ENCODE assay signal across 8 cellular contexts in the genomic region with DNA sequence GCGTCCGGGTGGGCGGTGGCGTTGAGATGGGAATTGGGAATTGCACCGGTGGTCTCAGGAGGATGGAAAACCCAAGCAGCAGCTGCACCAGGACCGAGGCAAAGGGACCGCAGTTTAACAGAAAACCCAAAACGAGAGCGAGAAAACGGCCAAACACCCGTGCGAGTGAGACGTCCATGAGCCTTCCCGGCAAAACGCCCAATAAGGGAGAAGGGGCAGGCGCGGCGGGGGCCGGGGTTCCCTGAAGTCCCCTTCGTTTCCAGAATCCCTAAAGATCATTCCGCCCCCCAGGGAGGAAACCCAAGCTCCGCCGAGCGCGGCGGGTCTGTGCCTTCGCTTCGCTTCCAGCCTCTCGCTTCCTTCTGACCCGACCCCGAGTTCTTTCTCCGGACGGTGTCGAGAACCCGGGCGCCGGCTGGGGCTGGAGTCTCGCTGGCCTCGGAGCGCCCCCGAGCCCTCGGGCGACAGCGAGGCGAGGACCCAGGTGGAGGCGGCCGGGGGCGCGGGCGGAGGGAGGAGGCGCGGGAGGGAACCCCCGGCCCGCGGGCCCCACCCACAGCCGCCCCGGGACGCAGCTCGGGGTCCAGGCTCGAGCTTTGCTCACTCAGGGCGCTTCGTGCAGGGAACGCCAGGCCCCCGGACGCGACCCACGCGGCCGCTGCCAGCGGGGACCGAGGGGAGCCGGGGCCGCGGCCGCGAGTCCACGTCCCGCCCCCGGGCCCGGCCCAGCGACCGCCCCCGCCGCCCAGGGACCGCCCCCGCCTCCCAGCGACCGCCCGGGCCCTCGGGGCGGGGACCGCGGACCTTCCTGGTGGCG. TPM values are rescaled to one million over a fixed set of nuclear protein-coding genes. Genes with fewer than 3 reads are reported as not detected.
DNase-seq lines count a peak whose midpoint lies in the region; ATAC-seq, FAIRE-seq and TF ChIP-seq lines count a peak whose summit lies in the region.

A gene (plus strand): TSS at position 799 of the 817 bp plus-strand sequence. CDS start 691 bp downstream, outside the sequence.

- peaks cover 27% of the 10 kb centered on the region for H3K4me1 Mint-ChIP-seq in activated CD4-positive, alpha-beta memory T cell treated with anti-CD3 and anti-CD28 coated beads for 36 hours (ENCODE audit: low read depth)

- no peaks in the 10 kb centered on the region for H4K20me1 ChIP-seq in endothelial cell of umbilical vein (replicated peaks; ENCODE audit: control insufficient read depth, extremely low read depth, insufficient read depth, low read length)

- TF ChIP-seq POLR2A in endothelial cell of umbilical vein (IDR thresholded peaks at IDR 0.05; ENCODE audit: low read depth, low read length) (no peak), upper lobe of left lung (IDR thresholded peaks at IDR 0.05) (peak in 1 of 4 donors; percentile 62)

- no peaks in the 10 kb centered on the region for H3K9me3 Mint-ChIP-seq in activated CD4-positive, alpha-beta memory T cell treated with anti-CD3 and anti-CD28 coated beads for 36 hours

- H3K4me3 Mint-ChIP-seq in activated CD4-positive, alpha-beta memory T cell treated with anti-CD3 and anti-CD28 coated beads for 36 hours: peak within 1 kb of the TSS; percentile 96

- H3K4me1 ChIP-seq in endothelial cell of umbilical vein (ENCODE audit: control insufficient read depth, extremely low read depth, insufficient read depth, low read length) (peaks cover 3% of the 10 kb centered on the region), upper lobe of left lung (peaks cover 14 to 25% (median 21%) of the 10 kb centered on the region in 4 donors)

- no peak for TF ChIP-seq EP300 in upper lobe of left lung (IDR thresholded peaks at IDR 0.05)

- CTCF ChIA-PET in activated CD4-positive, alpha-beta memory T cell treated with anti-CD3 and anti-CD28 coated beads for 36 hours (lab: Charles Lee): interaction anchor here (0.7 to 2.3 kb wide), 7 partner anchors 20 to 108 kb away, joined by 3 to 15 read pairs (median 4); no protein-coding TSS in a partner anchor
- CTCF ChIA-PET in endothelial cell of umbilical vein (lab: Charles Lee): interaction anchor here (1.5 to 2.2 kb wide), 2 partner anchors 17 to 38 kb away, joined by 3 to 11 read pairs; no protein-coding TSS in a partner anchor

- intact Hi-C loops in activated CD4-positive, alpha-beta memory T cell treated with anti-CD3 and anti-CD28 coated beads for 36 hours (cut with micrococcal nuclease): loop anchor here (5.0 kb wide), 1 partner anchor 51 kb away; a partner anchor contains a TSS
- intact Hi-C loops in endothelial cell of umbilical vein (cut with micrococcal nuclease): no loop called here

- no peak for FAIRE-seq in endothelial cell of umbilical vein (lab: Jason Lieb, UNC)

- dilution Hi-C loops in endothelial cell of umbilical vein (cut with MboI; ENCODE audit: extremely low pct_ligation_motif_present, low sequenced_read_pairs): no loop called here

- H3K27me3 Mint-ChIP-seq in activated CD4-positive, alpha-beta memory T cell treated with anti-CD3 and anti-CD28 coated beads for 36 hours: no peaks in the 10 kb centered on the region

- peak within 1 kb of the TSS; percentile 83 for H2AFZ ChIP-seq in endothelial cell of umbilical vein (ENCODE audit: low read depth, low read length)

- H3K79me2 ChIP-seq in endothelial cell of umbilical vein (ENCODE audit: control insufficient read depth, insufficient read depth, low read length): no peaks in the 10 kb centered on the region

- peaks cover 0 to 3% of the 10 kb centered on the region in 2 experiments for H3K36me3 ChIP-seq in endothelial cell of umbilical vein (ENCODE audit: control insufficient read depth in 2 of 2, extremely low read depth in 1 of 2, insufficient read depth in 2 of 2, low read length in 2 of 2)
- peaks cover 0 to 18% (median 8%) of the 10 kb centered on the region in 4 donors for H3K36me3 ChIP-seq in upper lobe of left lung

- H3K9me1 ChIP-seq in endothelial cell of umbilical vein (replicated peaks; ENCODE audit: control insufficient read depth, extremely low read depth, insufficient read depth, low read length): no peaks in the 10 kb centered on the region

- POLR2A ChIA-PET in activated CD4-positive, alpha-beta memory T cell treated with anti-CD3 and anti-CD28 coated beads for 36 hours (lab: Charles Lee): interaction anchor here (0.6 to 2.3 kb wide), 5 partner anchors 20 to 81 kb away, joined by 3 to 9 read pairs (median 4); a partner anchor contains a TSS
- POLR2A ChIA-PET in endothelial cell of umbilical vein (lab: Charles Lee): no interaction called here

- peak within 1 kb of the TSS; percentile 4 to 58 (median 7) for H3K4me3 ChIP-seq in endothelial cell of umbilical vein (replicated peaks in 1 of 3; ENCODE audit: insufficient read depth in 1 of 3, low read depth in 1 of 3, low read length in 3 of 3)
- H3K4me3 ChIP-seq in upper lobe of left lung: peak within 1 kb of the TSS; percentile 80 to 88 (median 82)

- TF ChIP-seq CTCF in endothelial cell of umbilical vein (IDR thresholded peaks at IDR 0.05; ENCODE audit: extremely low read depth in 1 of 2, insufficient read depth in 1 of 2, low read depth in 1 of 2, low read length in 2 of 2) (no peak), upper lobe of left lung (IDR thresholded peaks at IDR 0.05) (no peak)

- peaks cover 4% of the 10 kb centered on the region for H3K36me3 Mint-ChIP-seq in activated CD4-positive, alpha-beta memory T cell treated with anti-CD3 and anti-CD28 coated beads for 36 hours

- peak; percentile 64 for ATAC-seq in GM21528 (IDR thresholded peaks at IDR 0.05; ENCODE audit: low FRiP score, unreplicated experiment)
- ATAC-seq in upper lobe of left lung (ENCODE audit: low FRiP score in 2 of 2): peak; percentile 62 to 90

- 1 to 2% methylated on average over 18 to 72 of the region's 94 CpGs for WGBS in upper lobe of left lung, 2 donors

- no peak within 1 kb of the TSS for H3K9ac ChIP-seq in endothelial cell of umbilical vein (replicated peaks; ENCODE audit: extremely low read depth, insufficient read depth, low read length)

- H3K27ac ChIP-seq in endothelial cell of umbilical vein (ENCODE audit: insufficient read depth, low read depth, low read length) (no peak within 1 kb of the TSS), upper lobe of left lung (peak within 1 kb of the TSS; percentile 81 to 91 (median 84))

- DNase-seq in COLO668 (lab: John Stamatoyannopoulos, UW; ENCODE audit: unreplicated experiment) (peak; percentile 7), MV-4-11 (lab: John Stamatoyannopoulos, UW) (peak; percentile 35), endothelial cell of umbilical vein (ENCODE audit: low read depth, low spot score) (no peak), mucosa of gallbladder (ENCODE audit: low spot score) (peak; percentile 59), upper lobe of left lung (peak; percentile 85 to 96), cerebellar nuclear complex (lab: John Stamatoyannopoulos, UW) (no peak)
- peak; percentile 61 for DNase-seq in activated CD4-positive, alpha-beta memory T cell treated with anti-CD3 and anti-CD28 coated beads for 36 hours

- H3K27me3 ChIP-seq in endothelial cell of umbilical vein (ENCODE audit: control insufficient read depth in 2 of 2, insufficient read depth in 2 of 2, low read length in 2 of 2) (peaks cover 8% of the 10 kb centered on the region in 2 experiments), upper lobe of left lung (no peaks in the 10 kb centered on the region)

- no TSS peak for BruUV-seq in endothelial cell of umbilical vein (replicated peaks; lab: Mats Ljungman, UMichigan)

- peak within 1 kb of the TSS; percentile 11 for H3K4me2 ChIP-seq in endothelial cell of umbilical vein (ENCODE audit: insufficient read depth, low read length)

- H3K27ac Mint-ChIP-seq in activated CD4-positive, alpha-beta memory T cell treated with anti-CD3 and anti-CD28 coated beads for 36 hours: peak within 1 kb of the TSS; percentile 95

- H3K9me3 ChIP-seq in endothelial cell of umbilical vein (replicated peaks; ENCODE audit: control insufficient read depth, insufficient read depth, low read length): no peaks in the 10 kb centered on the region
- no peaks in the 10 kb centered on the region for H3K9me3 ChIP-seq in upper lobe of left lung

TF ChIP-seq in endothelial cell of umbilical vein, 7 proteins besides CTCF, POLR2A, EP300 and RAD21:
- TF ChIP-seq JUN (IDR thresholded peaks at IDR 0.05; ENCODE audit: borderline replicate concordance, insufficient read depth, insufficient read length, low read depth) (no peak), POLR2AphosphoS5 (IDR thresholded peaks at IDR 0.05; ENCODE audit: insufficient read depth, low read depth, low read length) (no peak), FOS (IDR thresholded peaks at IDR 0.05; ENCODE audit: borderline replicate concordance, insufficient read depth, low read length) (no peak), MYC (IDR thresholded peaks at IDR 0.05; ENCODE audit: low read depth, low read length) (no peak), GATA2 (IDR thresholded peaks at IDR 0.05; ENCODE audit: insufficient read depth, insufficient read length, low read depth, low read length) (no peak), EZH2 (IDR thresholded peaks at IDR 0.05; ENCODE audit: borderline replicate concordance, low read depth, low read length, severe bottlenecking) (no peak)
- TF ChIP-seq, protein P1, sequence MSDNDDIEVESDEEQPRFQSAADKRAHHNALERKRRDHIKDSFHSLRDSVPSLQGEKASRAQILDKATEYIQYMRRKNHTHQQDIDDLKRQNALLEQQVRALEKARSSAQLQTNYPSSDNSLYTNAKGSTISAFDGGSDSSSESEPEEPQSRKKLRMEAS (IDR thresholded peaks at IDR 0.05; ENCODE audit: insufficient read depth, insufficient read length): no peak
TF ChIP-seq in endothelial cell of umbilical vein: peak in this region for 0.

RNA-seq across cellular contexts. Expression of the gene that starts here (rescaled TPM):
- total RNA-seq in activated CD4-positive, alpha-beta memory T cell treated with anti-CD3 and anti-CD28 coated beads for 36 hours: 10 to 100 TPM; 74.3 to 75.0 TPM
- total RNA-seq in endothelial cell of umbilical vein: 42.4 and 48.1 TPM in 2 replicates
- 31.6 and 37.9 TPM in 2 replicates for polyA plus RNA-seq in endothelial cell of umbilical vein
- 6.3 and 10.3 TPM in 2 replicates for polyA plus RNA-seq in endothelial cell of umbilical vein (2011; cell fraction: cytosol; rRNA removed)
- 302 and 379 TPM in 2 replicates for polyA plus RNA-seq in endothelial cell of umbilical vein (2011; cell fraction: nucleus; rRNA removed)
- polyA plus RNA-seq in endothelial cell of umbilical vein (2012): 14.3 and 31.3 TPM in 2 replicates
- 12.9 and 13.3 TPM in 2 replicates for polyA minus RNA-seq in endothelial cell of umbilical vein
- 0.61 TPM for polyA minus RNA-seq in endothelial cell of umbilical vein (2011; cell fraction: cytosol; rRNA and poly(A)+ RNA removed)
- 19.8 and 36.7 TPM in 2 replicates for polyA minus RNA-seq in endothelial cell of umbilical vein (2011; cell fraction: nucleus; rRNA and poly(A)+ RNA removed)
- 42.8 TPM for total RNA-seq in mucosa of gallbladder
- 100 to 1,000 TPM in 2 of 6 donors, 10 to 100 TPM in 4; 34.1 to 535 (median 65.2) TPM for total RNA-seq in upper lobe of left lung

Comparison
In these comparisons a context has a peak if more than half of its experiments do, and no peak if none do; other contexts are left out.
1. DNase-seq: peak in COLO668 (single experiment), MV-4-11 (single experiment), activated CD4-positive, alpha-beta memory T cell treated with anti-CD3 and anti-CD28 coated beads for 36 hours (single experiment), mucosa of gallbladder (single experiment) and upper lobe of left lung (2 of 2); none in endothelial cell of umbilical vein (single experiment) and cerebellar nuclear complex (0 of 2).